In the genomic region with DNA sequence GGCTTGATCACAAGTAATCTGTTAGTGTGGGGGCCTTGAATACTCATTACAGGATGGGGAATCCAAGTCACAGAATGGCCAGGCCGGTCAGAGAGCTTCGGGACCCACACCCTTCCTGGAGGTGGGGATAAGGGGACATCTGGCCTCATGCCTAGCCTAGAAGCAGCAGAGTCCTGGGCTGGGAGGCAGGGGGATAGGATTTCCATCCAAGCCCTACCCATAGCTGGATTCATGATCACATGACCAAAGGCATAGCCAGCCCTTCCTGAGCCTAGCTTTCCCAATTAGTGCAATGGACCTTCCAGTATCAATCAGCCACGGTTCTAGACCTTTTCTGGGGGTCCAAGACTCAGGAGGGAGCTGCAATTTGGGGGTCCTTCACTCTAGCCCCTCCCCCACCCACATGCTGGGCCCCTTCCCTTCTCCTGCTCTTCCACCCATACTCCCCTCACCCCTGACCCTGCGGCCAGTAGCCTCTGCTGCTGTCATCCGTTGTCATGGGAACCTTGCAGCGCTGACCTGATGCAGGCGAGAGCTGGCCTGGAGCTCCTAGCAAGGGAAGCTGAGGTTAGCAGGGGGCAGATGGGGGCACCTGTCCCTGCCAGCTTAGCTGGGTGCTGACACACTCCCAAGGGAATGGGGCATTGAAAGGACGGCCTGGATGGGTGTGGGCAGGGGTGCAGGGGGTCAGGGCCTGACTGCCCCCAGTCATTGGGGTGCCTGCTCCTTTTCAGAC, we compare ENCODE assay signal across 1 cellular context.
A peak's percentile ranks its signal among the peaks of the same experiment; 100 is the strongest.
TF ChIP-seq lines count a peak whose summit lies in the region.

No MANE protein-coding gene starts in this region.

TF ChIP-seq in HepG2, 621 proteins besides CTCF, POLR2A, EP300 and RAD21:
- TF ChIP-seq ZNF770 (CRISPR knock-in tag; IDR thresholded peaks at IDR 0.05) (no peak), RFX1 (IDR thresholded peaks at IDR 0.05) (peak; percentile 20; the same call in 1 of the 2 replicates), ZNF282 (IDR thresholded peaks at IDR 0.05; ENCODE audit: partially characterized antibody) (no peak), GABPA (IDR thresholded peaks at IDR 0.05; ENCODE audit: low read depth, low read length) (no peak), GABPA (CRISPR knock-in tag; IDR thresholded peaks at IDR 0.05; ENCODE audit: low read depth) (no peak), SOX5 (CRISPR knock-in tag; IDR thresholded peaks at IDR 0.05; ENCODE audit: borderline replicate concordance) (no peak), SP2 (CRISPR knock-in tag; IDR thresholded peaks at IDR 0.05) (no peak), RFX3 (CRISPR knock-in tag; IDR thresholded peaks at IDR 0.05) (peak; percentile 41; the same call in 1 of the 2 replicates), RFX5 (IDR thresholded peaks at IDR 0.05; ENCODE audit: low read depth, low read length) (peak; percentile 79)
TF ChIP-seq in HepG2: peak in this region for 3.
